ENCODE assay signal across 34 cellular contexts in genomic region chr7:20846791-20847190, GRCh38.
"Had no signal": no experiment of that assay in that cellular context is flagged by ENCODE, and none has a peak within 500 bp of the region (broad histone marks: within the 10 kb centered on the region; RNA-seq: fewer than 3 reads in every experiment).

No MANE protein-coding gene starts in this region.

- DNase-seq: Karpas-422, Kasumi-1, MM.1S, MV-4-11, NCI-H1048, NCI-H1092, NCI-H1092 treated with DMSO at 0.1 percent for 48 hours, NCI-H1105, NCI-H1105 treated with DMSO at 0.1 percent for 48 hours, NCI-H1417, NCI-H1417 treated with DMSO at 0.1 percent for 48 hours, NCI-H1436, NCI-H1436 treated with DMSO at 0.1 percent for 48 hours, NCI-H146, NCI-H1694, NCI-H1694 treated with DMSO at 0.1 percent for 48 hours, NCI-H187, NCI-H187 treated with DMSO at 0.1 percent for 48 hours, NCI-H1930, NCI-H2029, NCI-H2029 treated with DMSO at 0.1 percent for 48 hours, NCI-H2081, NCI-H2081 treated with DMSO at 0.1 percent for 48 hours, NCI-H2107, NCI-H2171, NCI-H2171 treated with DMSO at 0.1 percent for 48 hours, NCI-H2227 treated with DMSO at 0.1 percent for 48 hours, NCI-H226, NCI-H345, NCI-H446, NCI-H446 treated with DMSO at 0.1 percent for 48 hours, NCI-H510A had no signal

- H3K4me2 ChIP-seq: KMS-11 had no signal

- H3K36me3 ChIP-seq: MG63 had no signal

- H3K27me3 ChIP-seq: MG63 had no signal

- H3K9me3 ChIP-seq: MG63 had no signal

- H3K4me3 ChIP-seq: MG63 had no signal

- H3K27ac ChIP-seq: KMS-11 had no signal
